Comparison of ENCODE assay signal across 12 cellular contexts in the genomic region with DNA sequence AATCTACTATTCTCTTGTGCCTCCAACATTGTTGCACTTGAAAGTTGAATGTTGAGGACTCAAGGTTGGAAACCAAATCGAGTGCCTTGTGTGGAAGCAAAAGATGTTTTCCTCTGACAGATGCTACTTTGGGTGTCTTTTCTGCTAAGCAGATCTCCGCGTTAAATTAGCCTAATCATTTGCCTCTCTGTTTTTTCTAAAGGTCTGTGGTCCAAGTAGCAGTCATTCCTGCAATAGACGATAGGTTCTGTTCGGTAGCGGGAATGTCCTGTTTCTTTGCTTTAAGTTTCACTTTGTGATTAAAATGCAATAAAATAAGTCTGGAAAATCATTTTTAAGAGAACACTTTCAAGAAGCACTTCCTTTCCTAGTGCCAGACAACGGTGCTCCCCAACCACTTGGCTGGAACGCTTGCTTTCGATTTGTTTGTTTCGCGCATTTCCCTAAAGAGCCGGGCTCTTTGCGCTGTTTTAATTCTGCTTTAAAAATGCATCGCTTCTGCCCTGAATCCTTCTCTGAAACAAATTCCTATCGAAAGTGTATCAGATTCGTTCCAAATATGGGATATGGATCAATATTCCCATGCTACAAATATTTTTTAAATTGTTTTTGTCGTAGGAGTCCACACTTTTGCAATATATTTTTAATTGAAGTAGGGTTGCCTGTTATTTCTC. TPM values are rescaled to one million over a fixed set of nuclear protein-coding genes. Genes with fewer than 3 reads are reported as not detected.
DNase-seq lines count a peak whose midpoint lies in the region; ATAC-seq lines count a peak whose summit lies in the region.
"Had no signal": no experiment of that assay in that cellular context is flagged by ENCODE, and none has a peak within 500 bp of the region (broad histone marks: within the 10 kb centered on the region; RNA-seq: fewer than 3 reads in every experiment).

No MANE protein-coding gene starts in this region.

- no peak for DNase-seq in T-helper 2 cell treated with Interferon-gamma antibody and Interleukin-4, amounts not matched to agents 5 μg/mL and 100 μg/mL, for 36 hours (ENCODE audit: low spot score)
- no peak for DNase-seq in T-helper 2 cell
- DNase-seq in NCI-H1930 (lab: John Stamatoyannopoulos, UW): peak; percentile 52 to 66
- peak; percentile 28 for DNase-seq in renal cortical epithelial cell (ENCODE audit: low read depth)
- DNase-seq: activated CD8-positive, alpha-beta T cell treated with anti-CD3 and anti-CD28 coated beads, Interleukin-2, amount 10 ng/mL, durations not matched to agents 7 days and 5 days; anterior cingulate cortex had no signal

- no peaks in the 10 kb centered on the region for H3K9me3 Mint-ChIP-seq in T-helper 2 cell treated with Interferon-gamma antibody and Interleukin-4, amounts not matched to agents 5 μg/mL and 100 μg/mL, for 36 hours
- no peaks in the 10 kb centered on the region for H3K9me3 Mint-ChIP-seq in dendritic cell treated with granulocyte-macrophage colony-stimulating factor and Interleukin-4, amounts not matched to agents 40 ng/mL and 50 ng/mL, for 4 days

- peaks cover 6% of the 10 kb centered on the region for H3K4me1 Mint-ChIP-seq in T-helper 2 cell treated with Interferon-gamma antibody and Interleukin-4, amounts not matched to agents 5 μg/mL and 100 μg/mL, for 36 hours (ENCODE audit: low read depth)
- peaks cover 21% of the 10 kb centered on the region for H3K4me1 Mint-ChIP-seq in dendritic cell treated with granulocyte-macrophage colony-stimulating factor and Interleukin-4, amounts not matched to agents 40 ng/mL and 50 ng/mL, for 4 days (ENCODE audit: low read depth)

- H3K27ac Mint-ChIP-seq in T-helper 2 cell treated with Interferon-gamma antibody and Interleukin-4, amounts not matched to agents 5 μg/mL and 100 μg/mL, for 36 hours: no peak overlapping the region
- no peak overlapping the region for H3K27ac Mint-ChIP-seq in dendritic cell treated with granulocyte-macrophage colony-stimulating factor and Interleukin-4, amounts not matched to agents 40 ng/mL and 50 ng/mL, for 4 days
- H3K27ac Mint-ChIP-seq: activated CD8-positive, alpha-beta T cell treated with anti-CD3 and anti-CD28 coated beads, Interleukin-2, amount 10 ng/mL, durations not matched to agents 7 days and 5 days had no signal

- intact Hi-C loops in dendritic cell treated with granulocyte-macrophage colony-stimulating factor and Interleukin-4, amounts not matched to agents 40 ng/mL and 50 ng/mL, for 4 days (cut with micrococcal nuclease): no loop called here

- no peaks in the 10 kb centered on the region for H3K36me3 Mint-ChIP-seq in T-helper 2 cell treated with Interferon-gamma antibody and Interleukin-4, amounts not matched to agents 5 μg/mL and 100 μg/mL, for 36 hours (ENCODE audit: low read depth)
- no peaks in the 10 kb centered on the region for H3K36me3 Mint-ChIP-seq in dendritic cell treated with granulocyte-macrophage colony-stimulating factor and Interleukin-4, amounts not matched to agents 40 ng/mL and 50 ng/mL, for 4 days (ENCODE audit: low read depth)

- no peak for ATAC-seq in HG03469 (IDR thresholded peaks at IDR 0.05; ENCODE audit: unreplicated experiment)
- ATAC-seq in HG03159 (IDR thresholded peaks at IDR 0.05; ENCODE audit: unreplicated experiment): no peak
- no peak for ATAC-seq in GM18868 (IDR thresholded peaks at IDR 0.05; ENCODE audit: unreplicated experiment)
- ATAC-seq: activated CD8-positive, alpha-beta T cell treated with anti-CD3 and anti-CD28 coated beads, Interleukin-2, amount 10 ng/mL, durations not matched to agents 7 days and 5 days; gastroesophageal sphincter had no signal

- peaks cover 82% of the 10 kb centered on the region for H3K27me3 Mint-ChIP-seq in T-helper 2 cell treated with Interferon-gamma antibody and Interleukin-4, amounts not matched to agents 5 μg/mL and 100 μg/mL, for 36 hours (ENCODE audit: low read depth)
- H3K27me3 Mint-ChIP-seq in dendritic cell treated with granulocyte-macrophage colony-stimulating factor and Interleukin-4, amounts not matched to agents 40 ng/mL and 50 ng/mL, for 4 days: peaks cover 94% of the 10 kb centered on the region

- peak overlapping the region; percentile 9 for H3K4me3 Mint-ChIP-seq in T-helper 2 cell treated with Interferon-gamma antibody and Interleukin-4, amounts not matched to agents 5 μg/mL and 100 μg/mL, for 36 hours
- H3K4me3 Mint-ChIP-seq in dendritic cell treated with granulocyte-macrophage colony-stimulating factor and Interleukin-4, amounts not matched to agents 40 ng/mL and 50 ng/mL, for 4 days: peak overlapping the region; percentile 17
- H3K4me3 Mint-ChIP-seq: activated CD8-positive, alpha-beta T cell treated with anti-CD3 and anti-CD28 coated beads, Interleukin-2, amount 10 ng/mL, durations not matched to agents 7 days and 5 days had no signal

RNA-seq across cellular contexts. Expression of a gene that starts 14.1 kb away (rescaled TPM):
- total RNA-seq in renal cortical epithelial cell: not detected in 2 replicates
- total RNA-seq: activated CD8-positive, alpha-beta T cell treated with anti-CD3 and anti-CD28 coated beads, Interleukin-2, amount 10 ng/mL, durations not matched to agents 7 days and 5 days; gastroesophageal sphincter; subcutaneous adipose tissue had no signal

RNA-seq across cellular contexts. Expression of a gene that starts 24.1 kb away (rescaled TPM):
- not detected in 2 replicates for total RNA-seq in renal cortical epithelial cell
- total RNA-seq: activated CD8-positive, alpha-beta T cell treated with anti-CD3 and anti-CD28 coated beads, Interleukin-2, amount 10 ng/mL, durations not matched to agents 7 days and 5 days; gastroesophageal sphincter had no signal

Comparison
In these comparisons a context has a peak if more than half of its experiments do, and no peak if none do; other contexts are left out.
1. DNase-seq: peak in NCI-H1930 (2 of 2) and renal cortical epithelial cell (single experiment); none in T-helper 2 cell treated with Interferon-gamma antibody and Interleukin-4, amounts not matched to agents 5 μg/mL and 100 μg/mL, for 36 hours (single experiment) and T-helper 2 cell (0 of 5).